Comparison of ENCODE assay signal across 8 cellular contexts in the genomic region with DNA sequence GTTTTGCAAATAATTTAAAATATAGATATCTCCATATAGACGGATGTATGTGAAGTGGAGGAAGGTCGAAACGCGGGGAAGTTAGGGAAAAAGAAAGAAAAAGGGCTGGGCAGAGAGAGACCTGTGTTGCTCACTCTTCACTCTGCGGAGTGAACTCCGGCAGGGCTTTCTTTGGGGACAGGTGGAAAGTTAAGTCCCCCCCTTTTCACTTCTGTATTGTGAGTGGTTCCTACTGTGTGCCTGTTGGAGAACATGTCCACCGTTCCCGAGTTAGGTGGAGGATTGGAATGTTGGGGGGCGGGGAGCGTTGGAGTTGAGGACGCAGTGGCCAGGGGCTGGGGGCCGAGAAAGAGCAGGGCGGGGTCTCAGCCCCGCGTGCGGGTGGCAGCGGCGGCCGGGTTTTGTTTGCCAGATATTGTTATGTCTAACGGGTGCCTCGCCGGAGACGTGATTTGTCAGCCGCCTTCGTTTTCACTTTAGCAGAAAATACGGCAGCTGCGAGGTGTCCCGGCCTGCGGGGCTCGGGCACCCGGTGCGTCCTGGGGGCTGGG.
DNase-seq lines count a peak whose midpoint lies in the region; TF ChIP-seq lines count a peak whose summit lies in the region.

No MANE protein-coding gene starts in this region.

- H3K9ac ChIP-seq in HUES64 (ENCODE audit: low read depth, low read length): no peak overlapping the region

- H3K9me3 Mint-ChIP-seq in dendritic cell treated with granulocyte-macrophage colony-stimulating factor and Interleukin-4, amounts not matched to agents 40 ng/mL and 50 ng/mL, for 4 days: no peaks in the 10 kb centered on the region

- no peak overlapping the region for H3K27ac ChIP-seq in HUES64 (ENCODE audit: low read depth, low read length)
- no peak overlapping the region for H3K27ac ChIP-seq in muscle layer of duodenum (ENCODE audit: low read length)

- DNase-seq in GM12865 (ENCODE audit: low read depth) (no peak), hepatic stellate cell (ENCODE audit: low spot score) (no peak), SW480 (ENCODE audit: low spot score) (no peak), NCI-H1694 treated with DMSO at 0.1 percent for 48 hours (lab: John Stamatoyannopoulos, UW) (no peak), DMS153 (lab: John Stamatoyannopoulos, UW) (no peak)

- H3K27me3 ChIP-seq in HUES64 (ENCODE audit: insufficient read depth, low read length) (peaks cover 97% of the 10 kb centered on the region), muscle layer of duodenum (ENCODE audit: low read depth, low read length) (peaks cover 34% of the 10 kb centered on the region)

- H3K9me3 ChIP-seq in HUES64 (ENCODE audit: insufficient read depth, low read depth, low read length) (no peaks in the 10 kb centered on the region), muscle layer of duodenum (ENCODE audit: control insufficient read depth in 1 of 2, low read length in 2 of 2) (no peaks in the 10 kb centered on the region)

- WGBS in HUES64: under 1% methylated on average over 32 of the region's 32 CpGs

- no peaks in the 10 kb centered on the region for H3K36me3 Mint-ChIP-seq in dendritic cell treated with granulocyte-macrophage colony-stimulating factor and Interleukin-4, amounts not matched to agents 40 ng/mL and 50 ng/mL, for 4 days (ENCODE audit: low read depth)

- peaks cover 22% of the 10 kb centered on the region for H3K4me1 Mint-ChIP-seq in dendritic cell treated with granulocyte-macrophage colony-stimulating factor and Interleukin-4, amounts not matched to agents 40 ng/mL and 50 ng/mL, for 4 days (ENCODE audit: low read depth)

- TF ChIP-seq CTCF in GM12865 (IDR thresholded peaks at IDR 0.05; ENCODE audit: insufficient read depth, low read depth, low read length, missing control alignments): no peak

- peak overlapping the region; percentile 73 for H3K4me3 Mint-ChIP-seq in dendritic cell treated with granulocyte-macrophage colony-stimulating factor and Interleukin-4, amounts not matched to agents 40 ng/mL and 50 ng/mL, for 4 days

- H3K4me3 ChIP-seq in GM12865 (ENCODE audit: low read depth, low read length) (peak overlapping the region; percentile 43), HUES64 (ENCODE audit: low read length) (peak overlapping the region; percentile 50), muscle layer of duodenum (ENCODE audit: low read depth in 1 of 2, low read length in 2 of 2) (peak overlapping the region; percentile 45 to 81)

- H3K27ac Mint-ChIP-seq in dendritic cell treated with granulocyte-macrophage colony-stimulating factor and Interleukin-4, amounts not matched to agents 40 ng/mL and 50 ng/mL, for 4 days: no peak overlapping the region

- H3K27me3 Mint-ChIP-seq in dendritic cell treated with granulocyte-macrophage colony-stimulating factor and Interleukin-4, amounts not matched to agents 40 ng/mL and 50 ng/mL, for 4 days: peaks cover 81% of the 10 kb centered on the region

- intact Hi-C loops in dendritic cell treated with granulocyte-macrophage colony-stimulating factor and Interleukin-4, amounts not matched to agents 40 ng/mL and 50 ng/mL, for 4 days (cut with micrococcal nuclease): no loop called here

- no peaks in the 10 kb centered on the region for H3K36me3 ChIP-seq in HUES64 (ENCODE audit: insufficient read depth, low read length)
- H3K36me3 ChIP-seq in muscle layer of duodenum (ENCODE audit: control insufficient read depth in 1 of 2, insufficient read depth in 2 of 2, low read length in 2 of 2): no peaks in the 10 kb centered on the region

- H3K4me1 ChIP-seq in HUES64 (ENCODE audit: insufficient read depth, low read length) (peaks cover 34% of the 10 kb centered on the region), muscle layer of duodenum (ENCODE audit: control insufficient read depth in 1 of 2, insufficient read depth in 2 of 2, low read length in 2 of 2) (peaks cover 0 to 35% of the 10 kb centered on the region in 2 donors)
